ENCODE assay signal across 1 cellular context in the genomic region with DNA sequence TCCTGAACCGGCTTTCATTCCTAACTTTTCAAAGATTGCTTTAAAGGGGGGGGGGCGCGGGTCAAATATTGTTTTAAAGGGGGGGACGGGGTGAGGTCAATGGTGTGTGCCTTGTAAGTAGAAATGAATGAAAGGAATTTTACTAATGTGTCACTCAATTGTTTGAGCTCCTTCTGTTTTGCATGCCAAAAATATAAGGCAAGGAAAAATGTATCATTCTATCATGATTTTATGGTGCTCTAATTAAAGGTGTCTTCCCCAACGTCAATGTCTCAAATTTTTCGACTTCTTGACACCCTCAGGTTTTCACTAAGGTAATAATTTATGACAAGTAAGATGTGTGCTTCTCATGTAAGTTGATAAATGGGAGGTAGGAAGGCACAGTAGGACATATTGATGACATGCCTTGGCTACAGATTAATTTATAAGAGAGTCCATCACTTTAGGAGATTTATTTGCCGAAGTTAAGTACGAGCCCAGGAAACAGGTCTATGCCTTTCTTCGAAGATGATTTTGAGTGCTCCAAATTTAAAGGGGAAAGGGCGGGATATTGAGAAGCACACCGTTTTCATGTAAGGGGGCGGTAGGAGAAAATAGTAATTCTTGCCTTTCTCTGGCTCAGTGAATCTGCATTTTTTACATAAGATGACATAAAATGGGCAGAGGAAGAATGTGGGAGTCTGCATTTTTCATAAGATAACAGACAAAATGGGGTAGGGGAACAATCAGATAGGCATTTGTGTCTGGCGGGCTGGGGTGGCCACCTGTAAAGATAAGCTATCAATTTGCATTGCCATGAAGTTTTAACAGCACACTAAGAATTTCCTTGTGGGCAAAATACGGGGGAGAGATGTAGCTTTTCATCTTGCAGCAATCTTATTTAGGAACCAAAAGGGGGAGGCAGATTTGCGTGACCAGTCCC.
TF ChIP-seq lines count a peak whose summit lies in the region.

No MANE protein-coding gene starts in this region.

TF ChIP-seq in endothelial cell of umbilical vein, 7 proteins besides CTCF, POLR2A, EP300 and RAD21 (continued from another document):
- TF ChIP-seq, protein P1, sequence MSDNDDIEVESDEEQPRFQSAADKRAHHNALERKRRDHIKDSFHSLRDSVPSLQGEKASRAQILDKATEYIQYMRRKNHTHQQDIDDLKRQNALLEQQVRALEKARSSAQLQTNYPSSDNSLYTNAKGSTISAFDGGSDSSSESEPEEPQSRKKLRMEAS (IDR thresholded peaks at IDR 0.05; ENCODE audit: insufficient read depth, insufficient read length) = no peak
- TF ChIP-seq MYC (IDR thresholded peaks at IDR 0.05; ENCODE audit: low read depth, low read length) (no peak), POLR2AphosphoS5 (IDR thresholded peaks at IDR 0.05; ENCODE audit: insufficient read depth, low read depth, low read length) (no peak), GATA2 (IDR thresholded peaks at IDR 0.05; ENCODE audit: insufficient read depth, insufficient read length, low read depth, low read length) (no peak), EZH2 (IDR thresholded peaks at IDR 0.05; ENCODE audit: borderline replicate concordance, low read depth, low read length, severe bottlenecking) (no peak)
